26 cellular contexts compared by ENCODE assay signal in the genomic region with DNA sequence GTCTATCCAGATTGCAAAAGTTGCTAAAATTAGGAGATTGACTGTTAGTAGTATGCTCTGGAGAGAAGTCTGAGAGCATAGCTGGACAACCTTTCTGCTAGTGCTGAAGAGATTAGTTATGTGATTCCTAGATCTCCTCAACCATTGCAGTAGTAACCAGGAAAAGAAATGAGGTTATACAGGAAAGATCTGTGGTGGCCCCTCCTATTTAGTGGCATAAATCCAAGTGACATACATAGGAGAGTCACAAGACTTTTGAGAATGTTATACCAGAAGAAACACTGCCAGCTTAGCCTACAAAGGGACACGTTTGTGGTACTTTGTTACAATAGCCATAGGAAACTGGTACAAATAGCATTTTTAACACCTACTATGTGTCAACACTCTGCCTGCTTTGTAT.
"Had no signal": no experiment of that assay in that cellular context is flagged by ENCODE, and none has a peak within 500 bp of the region (broad histone marks: within the 10 kb centered on the region; RNA-seq: fewer than 3 reads in every experiment).

No MANE protein-coding gene starts in this region.

- H3K4me3 ChIP-seq: stomach, suprapubic skin, testis, thoracic aorta, thyroid gland, tibial artery, tibial nerve, transverse colon, upper lobe of left lung, upper lobe of right lung, uterus, vagina had no signal

- H3K36me3 ChIP-seq: uterus had no signal

- H3K27ac ChIP-seq: stomach, suprapubic skin, testis, thoracic aorta, thyroid gland, tibial artery, tibial nerve, transverse colon, upper lobe of left lung, upper lobe of right lung, uterus, vagina had no signal

- H3K4me1 ChIP-seq: stomach, suprapubic skin, testis, thyroid gland, tibial artery, tibial nerve, transverse colon, upper lobe of left lung, upper lobe of right lung, uterus, vagina had no signal

- H3K9me3 ChIP-seq: testis, thyroid gland, transverse colon, uterus had no signal

- FAIRE-seq: urothelium cell line had no signal

- ATAC-seq: stimulated activated effector memory CD8-positive, alpha-beta T cell treated with anti-CD3 and anti-CD28 coated beads, Interleukin-12 subunit alpha, Interleukin-12 subunit beta, amount 100 ng/mL, for 72 hours; stimulated activated memory B cell treated with anti-CD40 and anti-IgM and Interleukin-4, amounts not matched to agents 10 μg/mL and 1 μg/mL and 100 μg/mL, for 72 hours; stimulated activated naive B cell treated with anti-CD40 and anti-IgM and Interleukin-4, amounts not matched to agents 10 μg/mL and 1 μg/mL and 100 μg/mL, for 72 hours; stimulated activated naive CD8-positive, alpha-beta T cell treated with anti-CD3 and anti-CD28 coated beads, Interleukin-15, amount 100 ng/mL, for 72 hours; stimulated activated naive CD8-positive, alpha-beta T cell treated with anti-CD3 and anti-CD28 coated beads, Interleukin-15, Interleukin-2, amounts not matched to agents 100 U/mL and 50 U/mL, for 24 hours; upper lobe of right lung had no signal

- H3K27me3 ChIP-seq: stomach, suprapubic skin, testis, thyroid gland, tibial artery, tibial nerve, transverse colon, upper lobe of left lung, upper lobe of right lung, uterus, vagina had no signal

- DNase-seq: stimulated activated CD4-positive, alpha-beta T cell treated with anti-CD3 and anti-CD28 coated beads, Interleukin-2, amount 100 ng/mL, for 48 hours; stimulated activated CD4-positive, alpha-beta T cell treated with anti-CD3 and anti-CD28 coated beads, Interleukin-4, amount 100 ng/mL, for 1 hour; stimulated activated CD4-positive, alpha-beta T cell treated with anti-CD3 and anti-CD28 coated beads, Interleukin-4, amount 100 ng/mL, for 24 hours; stimulated activated CD4-positive, alpha-beta T cell treated with anti-CD3 and anti-CD28 coated beads, Interleukin-4, amount 100 ng/mL, for 4 hours; stimulated activated CD8-positive, alpha-beta memory T cell treated with anti-CD3 and anti-CD28 coated beads, Interleukin-4, amount 100 ng/mL, for 48 hours; stimulated activated naive B cell treated with anti-CD40 and anti-IgM and Interleukin-4, amounts not matched to agents 10 μg/mL and 1 μg/mL and 100 μg/mL, for 72 hours; stimulated activated naive CD4-positive, alpha-beta T cell; stimulated activated naive CD4-positive, alpha-beta T cell treated with Interleukin-2 at 50 U/mL for 16 hours; stimulated activated naive CD8-positive, alpha-beta T cell treated with anti-CD3 and anti-CD28 coated beads, Interleukin-15, amount 100 ng/mL, for 72 hours; stimulated activated naive CD8-positive, alpha-beta T cell treated with anti-CD3 and anti-CD28 coated beads, Interleukin-15, Interleukin-2, amounts not matched to agents 100 U/mL and 50 U/mL, for 24 hours; stomach; substantia nigra; testis; thyroid gland; tibial artery; transverse colon; upper lobe of left lung; upper lobe of right lung; uterus had no signal
